ENCODE assay signal across 31 cellular contexts in the genomic region with DNA sequence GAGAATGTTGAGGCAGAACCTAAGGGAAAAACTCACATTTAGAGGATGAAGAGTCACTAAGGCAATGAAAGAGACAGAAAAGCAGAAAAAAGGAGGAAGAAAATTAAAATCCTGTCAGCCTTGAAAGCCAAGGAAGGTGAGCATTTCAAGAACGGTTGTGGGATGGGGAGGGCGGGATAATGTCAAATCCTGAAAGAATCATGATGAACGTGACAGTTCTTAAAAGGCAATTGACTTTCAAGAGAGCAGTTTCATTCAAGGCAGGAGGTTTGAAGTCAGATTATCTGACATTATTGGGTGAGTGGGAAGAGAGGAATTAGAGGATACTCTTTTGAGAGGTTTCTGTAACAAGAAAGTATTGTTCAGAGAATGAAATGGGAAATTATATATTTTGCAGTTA.
"Had no signal": no experiment of that assay in that cellular context is flagged by ENCODE, and none has a peak within 500 bp of the region (broad histone marks: within the 10 kb centered on the region; RNA-seq: fewer than 3 reads in every experiment).

No MANE protein-coding gene starts in this region.

- H3K27ac ChIP-seq: adrenal gland, body of pancreas, cardiac muscle cell, VCaP had no signal

- DNase-seq: activated B cell treated with CpG ODN at 0.5 μM for 24 hours; activated CD4-positive, alpha-beta memory T cell treated with anti-CD3 and anti-CD28 coated beads for 36 hours; activated CD4-positive, alpha-beta T cell treated with anti-CD3 and anti-CD28 coated beads for 4 hours; activated CD4-positive, alpha-beta T cell treated with anti-CD3 and anti-CD28 coated beads, Interleukin-2, amount 10 ng/mL, durations not matched to agents 24 days and 14 days; activated CD4-positive, alpha-beta T cell treated with anti-CD3 and anti-CD28 coated beads, Interleukin-2, amount 50 U/mL, for 1 hour; activated CD4-positive, alpha-beta T cell treated with anti-CD3 and anti-CD28 coated beads, Interleukin-2, amount 50 U/mL, for 4 hours; activated CD4-positive, CD25-positive, alpha-beta regulatory T cell treated with anti-CD3 and anti-CD28 coated beads, Interleukin-2, amount 50 U/mL, for 72 hours; activated CD8-positive, alpha-beta memory T cell treated with anti-CD3 and anti-CD28 coated beads, Interleukin-2, amount 50 U/mL, for 4 hours; activated CD8-positive, alpha-beta T cell treated with anti-CD3 and anti-CD28 coated beads for 36 hours; activated effector memory CD4-positive, alpha-beta T cell treated with anti-CD3 and anti-CD28 coated beads, Interleukin-2, amount 50 U/mL, for 16 hours; activated gamma-delta T cell treated with Interleukin-2 at 50 U/mL for 16 hours; activated naive CD4-positive, alpha-beta T cell; activated naive CD4-positive, alpha-beta T cell treated with anti-CD3 and anti-CD28 coated beads for 36 hours; activated naive CD4-positive, alpha-beta T cell treated with anti-CD3 and anti-CD28 coated beads, Interleukin-2, amount 50 U/mL, for 16 hours; activated naive CD8-positive, alpha-beta T cell treated with anti-CD3 and anti-CD28 coated beads for 36 hours; activated T-cell treated with anti-CD3 and anti-CD28 coated beads for 4 hours; activated T-cell treated with anti-CD3 and anti-CD28 coated beads, Interleukin-2, amount 50 U/mL, for 1 hour; activated T-cell treated with anti-CD3 and anti-CD28 coated beads, Interleukin-2, amount 50 U/mL, for 4 hours; activated T-cell treated with anti-CD3 and anti-CD28 coated beads, Interleukin-2, amount 50 U/mL, for 72 hours; adrenal gland; amniotic stem cell; aorta; body of pancreas; cerebellar nuclear complex; T-helper 1 cell; T-helper 2 cell; T-helper 9 cell had no signal

- H3K36me3 ChIP-seq: adrenal gland, cardiac muscle cell had no signal

- H3K4me3 ChIP-seq: adrenal gland, body of pancreas, cardiac muscle cell had no signal

- H3K9me3 ChIP-seq: adrenal gland, body of pancreas had no signal

- H3K4me1 ChIP-seq: adrenal gland, body of pancreas had no signal

- H3K27me3 ChIP-seq: adrenal gland, body of pancreas, cardiac muscle cell had no signal

- ATAC-seq: activated CD8-positive, alpha-beta T cell treated with anti-CD3 and anti-CD28 coated beads for 36 hours; activated naive CD4-positive, alpha-beta T cell treated with anti-CD3 and anti-CD28 coated beads, Interleukin-2, amount 50 U/mL, for 72 hours; activated T-cell treated with anti-CD3 and anti-CD28 coated beads, Interleukin-2, amount 50 U/mL, for 4 hours; activated T-cell treated with anti-CD3 and anti-CD28 coated beads, Interleukin-2, amount 50 U/mL, for 72 hours; activated T-helper 17 cell treated with anti-CD3 and anti-CD28 coated beads, Interleukin-2, amount 50 U/mL, for 72 hours; body of pancreas had no signal
